In genomic region chr4:48899950-48900349, GRCh38 we compare ENCODE assay signal across 12 cellular contexts. TPM values are rescaled to one million over a fixed set of nuclear protein-coding genes. Genes with fewer than 3 reads are reported as not detected.
DNase-seq lines count a peak whose midpoint lies in the region; ATAC-seq and TF ChIP-seq lines count a peak whose summit lies in the region.
"Had no signal": no experiment of that assay in that cellular context is flagged by ENCODE, and none has a peak within 500 bp of the region (broad histone marks: within the 10 kb centered on the region; RNA-seq: fewer than 3 reads in every experiment).

No MANE protein-coding gene starts in this region.

- peaks cover 24% of the 10 kb centered on the region for H3K4me1 ChIP-seq in CD4-positive, CD25-positive, alpha-beta regulatory T cell (ENCODE audit: control insufficient read depth, insufficient read depth, low read length, poor library complexity, severe bottlenecking)
- peaks cover 0 to 27% of the 10 kb centered on the region in 2 donors for H3K4me1 ChIP-seq in naive thymus-derived CD4-positive, alpha-beta T cell (ENCODE audit: control insufficient read depth in 2 of 2, insufficient read depth in 2 of 2, low read length in 2 of 2)
- H3K4me1 ChIP-seq in mucosa of descending colon (ENCODE audit: low read depth) (no peaks in the 10 kb centered on the region), esophagus squamous epithelium (peaks cover 0 to 24% (median 4%) of the 10 kb centered on the region in 3 donors)

- no peak for ATAC-seq in CD4-positive, CD25-positive, alpha-beta regulatory T cell (ENCODE audit: low read depth in 2 of 2)
- ATAC-seq in naive thymus-derived CD4-positive, alpha-beta T cell, result no peak
- ATAC-seq in mucosa of descending colon (no peak), GM21381 (IDR thresholded peaks at IDR 0.05; ENCODE audit: unreplicated experiment) (no peak), sciatic nerve (no peak)
- ATAC-seq: foreskin keratinocyte had no signal

- H3K36me3 Mint-ChIP-seq in CD4-positive, CD25-positive, alpha-beta regulatory T cell, result peaks cover 76% of the 10 kb centered on the region
- H3K36me3 Mint-ChIP-seq in activated naive CD8-positive, alpha-beta T cell treated with anti-CD3 and anti-CD28 coated beads for 36 hours, result peaks cover 59% of the 10 kb centered on the region
- peaks cover 27 to 75% (median 69%) of the 10 kb centered on the region in 5 donors for H3K36me3 Mint-ChIP-seq in naive thymus-derived CD4-positive, alpha-beta T cell

- intact Hi-C loops in naive thymus-derived CD4-positive, alpha-beta T cell (cut with micrococcal nuclease), result loop anchor here in 1 of 2 donors (10.0 kb wide), 1 partner anchor 1415 kb away; the partner anchor contains the start of gene ATP10D
- intact Hi-C loops in mucosa of descending colon (cut with DNase I, micrococcal nuclease), result no loop called here
- intact Hi-C loops in sciatic nerve (cut with DNase I), result no loop called here
- intact Hi-C loops in esophagus squamous epithelium (cut with DNase I), result no loop called here

- H3K4me3 ChIP-seq in CD4-positive, CD25-positive, alpha-beta regulatory T cell (ENCODE audit: low read depth, low read length), result no peak overlapping the region
- no peak overlapping the region for H3K4me3 ChIP-seq in naive thymus-derived CD4-positive, alpha-beta T cell (ENCODE audit: low read length)
- H3K4me3 ChIP-seq in mucosa of descending colon (no peak overlapping the region), esophagus squamous epithelium (no peak overlapping the region)

- no peak overlapping the region for H3K27ac ChIP-seq in CD4-positive, CD25-positive, alpha-beta regulatory T cell (ENCODE audit: insufficient read depth, low read length, poor library complexity, severe bottlenecking)
- H3K27ac ChIP-seq in naive thymus-derived CD4-positive, alpha-beta T cell (ENCODE audit: low read depth, low read length), result no peak overlapping the region
- H3K27ac ChIP-seq in esophagus squamous epithelium, result no peak overlapping the region
- H3K27ac ChIP-seq: foreskin keratinocyte had no signal

- WGBS in esophagus squamous epithelium, 2 donors, result 66 to 84% methylated on average over 4 of the region's 4 CpGs

- no peak for TF ChIP-seq POLR2A in esophagus squamous epithelium (IDR thresholded peaks at IDR 0.05)

- no peak for TF ChIP-seq CTCF in mucosa of descending colon (IDR thresholded peaks at IDR 0.05)
- no peak for TF ChIP-seq CTCF in esophagus squamous epithelium (IDR thresholded peaks at IDR 0.05)

- peaks cover 33 to 68% (median 45%) of the 10 kb centered on the region in 4 donors for H3K4me1 Mint-ChIP-seq in CD4-positive, CD25-positive, alpha-beta regulatory T cell
- H3K4me1 Mint-ChIP-seq in activated naive CD8-positive, alpha-beta T cell treated with anti-CD3 and anti-CD28 coated beads for 36 hours, result peaks cover 36% of the 10 kb centered on the region
- peaks cover 23 to 82% (median 66%) of the 10 kb centered on the region in 7 donors for H3K4me1 Mint-ChIP-seq in naive thymus-derived CD4-positive, alpha-beta T cell

- peak overlapping the region in 2 of 3 donors; percentile 8 to 49 for H3K27ac Mint-ChIP-seq in CD4-positive, CD25-positive, alpha-beta regulatory T cell
- peak overlapping the region; percentile 60 for H3K27ac Mint-ChIP-seq in activated naive CD8-positive, alpha-beta T cell treated with anti-CD3 and anti-CD28 coated beads for 36 hours
- H3K27ac Mint-ChIP-seq in naive thymus-derived CD4-positive, alpha-beta T cell, result peak overlapping the region in 8 of 9 donors; percentile 14 to 78 (median 68)

- no peaks in the 10 kb centered on the region for H3K27me3 Mint-ChIP-seq in CD4-positive, CD25-positive, alpha-beta regulatory T cell
- no peaks in the 10 kb centered on the region for H3K27me3 Mint-ChIP-seq in activated naive CD8-positive, alpha-beta T cell treated with anti-CD3 and anti-CD28 coated beads for 36 hours
- no peaks in the 10 kb centered on the region for H3K27me3 Mint-ChIP-seq in naive thymus-derived CD4-positive, alpha-beta T cell

- CTCF ChIA-PET in naive thymus-derived CD4-positive, alpha-beta T cell (lab: Charles Lee), result interaction anchor here (0.7 kb wide), 1 partner anchor 61 kb away, joined by 4 read pairs; no protein-coding TSS in a partner anchor

- H3K9me3 ChIP-seq in CD4-positive, CD25-positive, alpha-beta regulatory T cell (ENCODE audit: control insufficient read depth in 2 of 2, low read length in 2 of 2), result no peaks in the 10 kb centered on the region
- H3K9me3 ChIP-seq in naive thymus-derived CD4-positive, alpha-beta T cell (ENCODE audit: control insufficient read depth in 2 of 3, low read length in 3 of 3), result no peaks in the 10 kb centered on the region
- H3K9me3 ChIP-seq in mucosa of descending colon (no peaks in the 10 kb centered on the region), esophagus squamous epithelium (no peaks in the 10 kb centered on the region)
- H3K9me3 ChIP-seq: Caco-2 had no signal

- H3K9me3 Mint-ChIP-seq in CD4-positive, CD25-positive, alpha-beta regulatory T cell, result no peaks in the 10 kb centered on the region
- no peaks in the 10 kb centered on the region for H3K9me3 Mint-ChIP-seq in activated naive CD8-positive, alpha-beta T cell treated with anti-CD3 and anti-CD28 coated beads for 36 hours
- H3K9me3 Mint-ChIP-seq in naive thymus-derived CD4-positive, alpha-beta T cell, result no peaks in the 10 kb centered on the region

- H3K36me3 ChIP-seq in CD4-positive, CD25-positive, alpha-beta regulatory T cell (ENCODE audit: control insufficient read depth, insufficient read depth, low read length), result peaks cover 79% of the 10 kb centered on the region
- H3K36me3 ChIP-seq in naive thymus-derived CD4-positive, alpha-beta T cell (ENCODE audit: control insufficient read depth in 2 of 3, insufficient read depth in 3 of 3, low read length in 3 of 3), result peaks cover 19 to 74% (median 23%) of the 10 kb centered on the region in 3 experiments
- H3K36me3 ChIP-seq in mucosa of descending colon (ENCODE audit: low read depth) (no peaks in the 10 kb centered on the region), esophagus squamous epithelium (peaks cover 0 to 74% (median 0%) of the 10 kb centered on the region in 3 donors)

- H3K27me3 ChIP-seq in CD4-positive, CD25-positive, alpha-beta regulatory T cell (ENCODE audit: control insufficient read depth, insufficient read depth, low read length), result no peaks in the 10 kb centered on the region
- no peaks in the 10 kb centered on the region for H3K27me3 ChIP-seq in naive thymus-derived CD4-positive, alpha-beta T cell (ENCODE audit: control insufficient read depth in 2 of 2, insufficient read depth in 2 of 2, low read length in 2 of 2)
- no peaks in the 10 kb centered on the region for H3K27me3 ChIP-seq in esophagus squamous epithelium
- H3K27me3 ChIP-seq: foreskin keratinocyte had no signal

- POLR2A ChIA-PET in naive thymus-derived CD4-positive, alpha-beta T cell (lab: Charles Lee), result no interaction called here

- peak overlapping the region in 1 of 4 donors; percentile 21 for H3K4me3 Mint-ChIP-seq in CD4-positive, CD25-positive, alpha-beta regulatory T cell
- peak overlapping the region; percentile 18 for H3K4me3 Mint-ChIP-seq in activated naive CD8-positive, alpha-beta T cell treated with anti-CD3 and anti-CD28 coated beads for 36 hours
- H3K4me3 Mint-ChIP-seq in naive thymus-derived CD4-positive, alpha-beta T cell, result peak overlapping the region in 5 of 10 donors; percentile 15 to 68 (median 55)

- no peak for DNase-seq in CD4-positive, CD25-positive, alpha-beta regulatory T cell
- DNase-seq in HT1080 (ENCODE audit: low read depth) (peak; percentile 66), mucosa of descending colon (no peak), sciatic nerve (ENCODE audit: low spot score) (no peak), esophagus squamous epithelium (lab: John Stamatoyannopoulos, UW) (no peak)
- DNase-seq in activated naive CD8-positive, alpha-beta T cell treated with anti-CD3 and anti-CD28 coated beads for 36 hours, result no peak
- DNase-seq in naive thymus-derived CD4-positive, alpha-beta T cell, result no peak
- DNase-seq: Caco-2, foreskin keratinocyte, NCI-H2171 treated with DMSO at 0.1 percent for 48 hours, retina had no signal

RNA-seq across cellular contexts. Expression of gene OCIAD2, which starts 6.6 kb away (rescaled TPM):
- total RNA-seq in CD4-positive, CD25-positive, alpha-beta regulatory T cell, result 83.0 TPM
- polyA plus RNA-seq in CD4-positive, CD25-positive, alpha-beta regulatory T cell, result 100 to 1,000 TPM; 288 to 359 (median 308) TPM
- 247 and 261 TPM in 2 replicates for total RNA-seq in HT1080 (2014; rRNA removed; shearing (Covaris generic))
- polyA plus RNA-seq in HT1080 (2015; cell fraction: cytosol; rRNA removed), result 126 and 137 TPM in 2 replicates
- 40.9 and 51.7 TPM in 2 replicates for polyA plus RNA-seq in HT1080 (2015; cell fraction: nucleus; rRNA removed)
- total RNA-seq in activated naive CD8-positive, alpha-beta T cell treated with anti-CD3 and anti-CD28 coated beads for 36 hours, result 10 to 100 TPM; 80.2 to 90.4 TPM
- total RNA-seq in naive thymus-derived CD4-positive, alpha-beta T cell, result 100 to 1,000 TPM in 2 of 5 experiments, 10 to 100 TPM in 3; 42.0 to 142 (median 97.5) TPM
- 100 to 1,000 TPM; 299 to 398 TPM for polyA plus RNA-seq in naive thymus-derived CD4-positive, alpha-beta T cell
- total RNA-seq in mucosa of descending colon (100 to 1,000 TPM in 1 of 3 donors, 10 to 100 TPM in 2; 34.0 to 110 (median 67.1) TPM), sciatic nerve (9.3 TPM), esophagus squamous epithelium (10 to 100 TPM; 16.2 to 30.8 (median 17.5) TPM)
